ENCODE assay signal across 10 cellular contexts in the genomic region with DNA sequence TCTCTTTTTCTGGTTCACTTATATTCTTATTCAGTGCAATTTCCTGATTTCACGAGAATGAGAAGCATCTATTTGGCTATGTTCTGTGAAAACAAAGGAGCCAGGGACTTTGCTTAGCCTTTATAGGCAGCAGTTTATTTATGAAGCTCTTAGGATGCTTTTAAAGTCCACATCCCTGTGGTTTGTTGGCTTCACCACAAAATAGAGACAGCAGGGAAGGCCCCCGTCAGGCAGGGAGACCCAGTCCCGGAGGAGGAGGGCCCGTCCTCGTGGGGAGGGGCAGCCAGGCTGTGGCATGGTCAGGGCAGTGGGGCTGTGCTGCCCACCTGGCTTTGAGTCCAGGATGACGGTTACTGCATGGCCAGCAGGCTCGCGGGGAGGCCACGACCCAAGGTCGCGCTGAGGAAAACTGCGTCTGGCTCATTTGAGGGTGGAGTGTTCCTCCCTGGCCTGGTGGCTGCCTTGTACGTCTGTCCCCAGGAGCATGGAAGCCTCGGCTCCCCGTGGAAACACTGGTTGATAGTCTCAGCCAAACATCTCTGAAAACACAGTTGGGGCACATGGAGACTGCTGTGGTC.
DNase-seq lines count a peak whose midpoint lies in the region; ATAC-seq and TF ChIP-seq lines count a peak whose summit lies in the region.
"Had no signal": no experiment of that assay in that cellular context is flagged by ENCODE, and none has a peak within 500 bp of the region (broad histone marks: within the 10 kb centered on the region; RNA-seq: fewer than 3 reads in every experiment).

No MANE protein-coding gene starts in this region.

- no peak for TF ChIP-seq CTCF in choroid plexus epithelial cell (conservative IDR thresholded peaks at IDR 0.05; ENCODE audit: low read depth, low read length)
- TF ChIP-seq CTCF in liver (IDR thresholded peaks at IDR 0.05; ENCODE audit: low read depth, low read length, missing input control) = no peak
- TF ChIP-seq CTCF in gastrocnemius medialis (IDR thresholded peaks at IDR 0.05 in 4 of 5, conservative IDR thresholded peaks at IDR 0.05 in 1 of 5) = no peak
- no peak for TF ChIP-seq CTCF in transverse colon (IDR thresholded peaks at IDR 0.05)

- ATAC-seq in gastrocnemius medialis (peak in 1 of 2 donors; percentile 28), GM19351 (IDR thresholded peaks at IDR 0.05; ENCODE audit: unreplicated experiment) (no peak), HG03135 (IDR thresholded peaks at IDR 0.05; ENCODE audit: unreplicated experiment) (no peak)
- ATAC-seq: effector memory CD8-positive, alpha-beta T cell had no signal

- TF ChIP-seq POLR2A in gastrocnemius medialis (IDR thresholded peaks at IDR 0.05) (no peak), transverse colon (IDR thresholded peaks at IDR 0.05) (no peak)

- H3K4me1 ChIP-seq in liver (ENCODE audit: control insufficient read depth in 4 of 4, insufficient read depth in 4 of 4, low read length in 3 of 4) (peaks cover 0 to 2% (median 0%) of the 10 kb centered on the region in 4 donors), gastrocnemius medialis (peaks cover 8 to 12% of the 10 kb centered on the region in 2 donors), transverse colon (peaks cover 0 to 16% (median 2%) of the 10 kb centered on the region in 4 donors)

- DNase-seq in H7 = peak; percentile 52
- DNase-seq in choroid plexus epithelial cell (ENCODE audit: low read depth) = peak; percentile 15
- DNase-seq in gastrocnemius medialis = no peak
- no peak for DNase-seq in activated CD4-positive, alpha-beta T cell treated with anti-CD3 and anti-CD28 coated beads, Interleukin-2, amount 50 U/mL, for 4 hours
- DNase-seq in transverse colon = no peak
- DNase-seq: effector memory CD8-positive, alpha-beta T cell; kidney glomerular epithelial cell had no signal

- TF ChIP-seq EP300 in transverse colon (IDR thresholded peaks at IDR 0.05; ENCODE audit: low read depth) = no peak

- no peak overlapping the region for H3K9ac ChIP-seq in liver (ENCODE audit: low read depth in 1 of 2, low read length in 2 of 2)

- TF ChIP-seq RAD21 in liver (IDR thresholded peaks at IDR 0.05) = no peak

- H3K27me3 ChIP-seq in H7 (ENCODE audit: control insufficient read depth, insufficient read depth, low read length) = no peaks in the 10 kb centered on the region
- H3K27me3 ChIP-seq in liver (ENCODE audit: control insufficient read depth in 4 of 4, insufficient read depth in 4 of 4, low read length in 3 of 4) = no peaks in the 10 kb centered on the region
- no peaks in the 10 kb centered on the region for H3K27me3 ChIP-seq in gastrocnemius medialis
- H3K27me3 ChIP-seq in transverse colon = no peaks in the 10 kb centered on the region

- H3K4me3 ChIP-seq in H7 (ENCODE audit: insufficient read depth, low read depth, low read length) (no peak overlapping the region), choroid plexus epithelial cell (ENCODE audit: low read depth, low read length) (no peak overlapping the region), liver (ENCODE audit: low read depth in 1 of 3, low read length in 3 of 3) (no peak overlapping the region), gastrocnemius medialis (no peak overlapping the region), transverse colon (no peak overlapping the region)

- H3K9me3 ChIP-seq in liver (ENCODE audit: control insufficient read depth in 4 of 4, low read length in 3 of 4) (no peaks in the 10 kb centered on the region), gastrocnemius medialis (no peaks in the 10 kb centered on the region), transverse colon (no peaks in the 10 kb centered on the region)

- WGBS in liver = 75% methylated on average over 15 of the region's 15 CpGs
- 68 to 78% methylated on average over 1 to 15 of the region's 15 CpGs for WGBS in transverse colon (ENCODE audit: low coverage in 1 of 2), 2 donors

- H3K27ac ChIP-seq in liver (ENCODE audit: low read depth in 1 of 2, low read length in 2 of 2) (peak overlapping the region; percentile 26 to 54), gastrocnemius medialis (peak overlapping the region; percentile 21 to 58 (median 53)), transverse colon (peak overlapping the region in 1 of 4 donors; percentile 7)

- intact Hi-C loops in gastrocnemius medialis (cut with DNase I; ENCODE audit: low total_unique reads) (no loop called here), transverse colon (cut with DNase I; ENCODE audit: low total_unique reads) (no loop called here)

- in situ Hi-C loops in gastrocnemius medialis (cut with MboI; ENCODE audit: low sequenced_read_pairs in 4 of 4) = no loop called here
- in situ Hi-C loops in transverse colon (cut with MboI; ENCODE audit: low pct_ligation_motif_present in 1 of 4, low pct_unique_long_range_greater_than_20kb in 1 of 4, low sequenced_read_pairs in 3 of 4) = no loop called here

- H3K36me3 ChIP-seq in H7 (replicated peaks; ENCODE audit: control insufficient read depth, insufficient read depth, low read length) (peaks cover 2% of the 10 kb centered on the region), liver (ENCODE audit: control insufficient read depth in 4 of 4, insufficient read depth in 3 of 4, low read depth in 1 of 4, low read length in 3 of 4) (peaks cover 0 to 6% (median 3%) of the 10 kb centered on the region in 4 donors), gastrocnemius medialis (peaks cover 0 to 7% of the 10 kb centered on the region in 2 donors), transverse colon (no peaks in the 10 kb centered on the region)

TF ChIP-seq in liver, 16 proteins besides CTCF, POLR2A, EP300 and RAD21:
- TF ChIP-seq EGR1 (IDR thresholded peaks at IDR 0.05; ENCODE audit: low read depth in 2 of 2) (no peak), HNF4G (IDR thresholded peaks at IDR 0.05) (no peak), HNF4A (conservative IDR thresholded peaks at IDR 0.05) (no peak), MAX (IDR thresholded peaks at IDR 0.05) (no peak), FOXA1 (IDR thresholded peaks at IDR 0.05) (no peak), NR2F2 (IDR thresholded peaks at IDR 0.05) (no peak), GABPA (IDR thresholded peaks at IDR 0.05 in 1 of 2, conservative IDR thresholded peaks at IDR 0.05 in 1 of 2) (no peak), ATF3 (IDR thresholded peaks at IDR 0.05) (no peak)
- TF ChIP-seq, protein P1, sequence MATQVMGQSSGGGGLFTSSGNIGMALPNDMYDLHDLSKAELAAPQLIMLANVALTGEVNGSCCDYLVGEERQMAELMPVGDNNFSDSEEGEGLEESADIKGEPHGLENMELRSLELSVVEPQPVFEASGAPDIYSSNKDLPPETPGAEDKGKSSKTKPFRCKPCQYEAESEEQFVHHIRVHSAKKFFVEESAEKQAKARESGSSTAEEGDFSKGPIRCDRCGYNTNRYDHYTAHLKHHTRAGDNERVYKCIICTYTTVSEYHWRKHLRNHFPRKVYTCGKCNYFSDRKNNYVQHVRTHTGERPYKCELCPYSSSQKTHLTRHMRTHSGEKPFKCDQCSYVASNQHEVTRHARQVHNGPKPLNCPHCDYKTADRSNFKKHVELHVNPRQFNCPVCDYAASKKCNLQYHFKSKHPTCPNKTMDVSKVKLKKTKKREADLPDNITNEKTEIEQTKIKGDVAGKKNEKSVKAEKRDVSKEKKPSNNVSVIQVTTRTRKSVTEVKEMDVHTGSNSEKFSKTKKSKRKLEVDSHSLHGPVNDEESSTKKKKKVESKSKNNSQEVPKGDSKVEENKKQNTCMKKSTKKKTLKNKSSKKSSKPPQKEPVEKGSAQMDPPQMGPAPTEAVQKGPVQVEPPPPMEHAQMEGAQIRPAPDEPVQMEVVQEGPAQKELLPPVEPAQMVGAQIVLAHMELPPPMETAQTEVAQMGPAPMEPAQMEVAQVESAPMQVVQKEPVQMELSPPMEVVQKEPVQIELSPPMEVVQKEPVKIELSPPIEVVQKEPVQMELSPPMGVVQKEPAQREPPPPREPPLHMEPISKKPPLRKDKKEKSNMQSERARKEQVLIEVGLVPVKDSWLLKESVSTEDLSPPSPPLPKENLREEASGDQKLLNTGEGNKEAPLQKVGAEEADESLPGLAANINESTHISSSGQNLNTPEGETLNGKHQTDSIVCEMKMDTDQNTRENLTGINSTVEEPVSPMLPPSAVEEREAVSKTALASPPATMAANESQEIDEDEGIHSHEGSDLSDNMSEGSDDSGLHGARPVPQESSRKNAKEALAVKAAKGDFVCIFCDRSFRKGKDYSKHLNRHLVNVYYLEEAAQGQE (IDR thresholded peaks at IDR 0.05) = no peak

Comparison
In these comparisons a context has a peak if more than half of its experiments do, and no peak if none do; other contexts are left out.
1. DNase-seq: peak in H7 (single experiment) and choroid plexus epithelial cell (single experiment); none in gastrocnemius medialis (0 of 2), activated CD4-positive, alpha-beta T cell treated with anti-CD3 and anti-CD28 coated beads, Interleukin-2, amount 50 U/mL, for 4 hours (0 of 2) and transverse colon (single experiment).